Comparison of ENCODE assay signal across 1 cellular context in the genomic region with DNA sequence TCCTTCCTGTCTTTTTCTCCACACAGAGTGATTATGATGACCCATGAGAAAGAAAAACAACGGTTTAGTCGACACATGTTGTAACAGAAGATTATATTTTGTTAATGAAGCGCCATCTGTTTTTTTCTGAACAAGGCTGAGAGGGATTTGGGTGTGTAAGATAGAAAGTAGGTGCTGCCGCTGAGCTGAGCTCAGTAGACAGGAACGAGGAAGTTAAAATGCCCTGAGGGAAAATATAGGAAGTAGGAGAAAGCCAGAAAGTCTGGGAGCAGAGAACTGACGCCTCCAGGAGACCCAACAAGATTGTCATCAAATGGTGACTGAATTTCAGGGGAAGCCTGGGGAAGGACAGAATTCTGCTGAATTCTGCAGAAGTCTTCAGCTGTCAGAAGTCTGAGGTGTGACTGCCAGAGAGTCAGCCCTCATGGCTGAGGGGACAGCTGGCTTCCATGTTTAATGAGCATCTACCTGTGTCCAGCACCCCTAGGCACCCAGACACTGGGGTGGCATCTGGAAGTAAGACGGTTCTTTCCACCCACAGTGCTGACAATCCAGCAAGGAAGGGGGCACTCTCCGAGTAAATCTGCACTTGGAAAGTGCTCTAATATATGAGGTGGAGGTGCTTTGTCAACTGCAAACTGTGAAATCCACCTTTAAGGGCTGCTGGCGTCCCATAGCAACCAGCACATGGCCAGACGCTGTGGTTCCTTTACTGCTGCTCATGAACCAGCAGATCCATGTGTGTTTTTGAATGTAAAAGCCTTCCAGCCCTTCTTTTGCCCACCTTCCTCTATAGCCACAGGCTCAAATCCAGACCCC.
A peak's percentile ranks its signal among the peaks of the same experiment; 100 is the strongest.
TF ChIP-seq lines count a peak whose summit lies in the region.

No MANE protein-coding gene starts in this region.

TF ChIP-seq in HCT116, 20 proteins besides CTCF, POLR2A, EP300 and RAD21:
- TF ChIP-seq EGR1 (IDR thresholded peaks at IDR 0.05; ENCODE audit: low read depth) (no peak), ZNF274 (IDR thresholded peaks at IDR 0.05; ENCODE audit: low read depth, low read length) (no peak), FOSL1 (IDR thresholded peaks at IDR 0.05; ENCODE audit: low read depth) (peak; percentile 53; the same call in 1 of the 2 replicates), SRF (IDR thresholded peaks at IDR 0.05; ENCODE audit: low read depth) (no peak; the same call in 1 of the 2 replicates), SP1 (IDR thresholded peaks at IDR 0.05; ENCODE audit: low read depth) (peak; percentile 70), YY1 (IDR thresholded peaks at IDR 0.05; ENCODE audit: extremely low read depth, insufficient replicate concordance, low read depth, low read length) (no peak), POLR2AphosphoS5 (IDR thresholded peaks at IDR 0.05; ENCODE audit: low read depth, low read length) (peak; percentile 24), EZH2 (IDR thresholded peaks at IDR 0.05) (no peak), CBX3 (IDR thresholded peaks at IDR 0.05; ENCODE audit: low read depth) (peak; percentile 42; the same call in 1 of the 2 replicates), ELF1 (IDR thresholded peaks at IDR 0.05; ENCODE audit: borderline replicate concordance, low read depth) (peak; percentile 70; the same call in 1 of the 2 replicates), JUND (IDR thresholded peaks at IDR 0.05) (peak; percentile 70)
TF ChIP-seq in HCT116: peak in this region for 6.
